18 cellular contexts compared by ENCODE assay signal in genomic region chr10:78357673-78358206, GRCh38.
DNase-seq lines count a peak whose midpoint lies in the region; TF ChIP-seq lines count a peak whose summit lies in the region.
"Had no signal": no experiment of that assay in that cellular context is flagged by ENCODE, and none has a peak within 500 bp of the region (broad histone marks: within the 10 kb centered on the region; RNA-seq: fewer than 3 reads in every experiment).

No MANE protein-coding gene starts in this region.

- DNase-seq in NCI-H2227 treated with DMSO at 0.1 percent for 48 hours (lab: John Stamatoyannopoulos, UW) (peak; percentile 19), glutamatergic neuron (no peak), neuronal stem cell (ENCODE audit: low spot score) (no peak), T-helper 2 cell (no peak), ecto neural progenitor cell (ENCODE audit: low spot score) (no peak), mesenteric fat pad (ENCODE audit: low spot score) (no peak)
- DNase-seq: BE2C; CD4-positive, alpha-beta memory T cell; DMS79 treated with DMSO at 0.1 percent for 48 hours; MG63; NCI-H1092 treated with DMSO at 0.1 percent for 48 hours; NCI-H2029 treated with DMSO at 0.1 percent for 48 hours; NCI-H226; NCI-H526; PC-3 had no signal

- H3K27ac ChIP-seq in HUES48 (ENCODE audit: low read depth, low read length) (peak overlapping the region; percentile 26), neuronal stem cell (replicated peaks; ENCODE audit: low read length) (peak overlapping the region; percentile 90)
- H3K27ac ChIP-seq: HL-60, SJSA1 had no signal

- H3K36me3 Mint-ChIP-seq in glutamatergic neuron (ENCODE audit: unreplicated experiment) = no peaks in the 10 kb centered on the region
- H3K36me3 Mint-ChIP-seq: CD4-positive, alpha-beta memory T cell had no signal

- peak overlapping the region; percentile 83 for H2BK5ac ChIP-seq in neuronal stem cell (ENCODE audit: low read length)

- H3K18ac ChIP-seq in neuronal stem cell (ENCODE audit: low read length) = peak overlapping the region; percentile 89

- H3K27me3 ChIP-seq in HUES48 (ENCODE audit: control insufficient read depth, insufficient read depth, low read length) (peaks cover 2% of the 10 kb centered on the region; the same call in 1 of the 2 replicates), neuronal stem cell (ENCODE audit: control insufficient read depth in 3 of 3, insufficient read depth in 3 of 3, low read depth in 1 of 3, low read length in 3 of 3) (peaks cover 0 to 3% (median 0%) of the 10 kb centered on the region in 3 experiments)
- H3K27me3 ChIP-seq: BE2C, MG63, SJSA1 had no signal

- no peak overlapping the region for H2AFZ ChIP-seq in neuronal stem cell (ENCODE audit: low read length)

- H3K4me3 ChIP-seq in HUES48 (ENCODE audit: low read depth, low read length) = no peak overlapping the region
- H3K4me3 ChIP-seq in neuronal stem cell (ENCODE audit: low read length in 2 of 2) = no peak overlapping the region
- H3K4me3 ChIP-seq: MG63, SJSA1 had no signal

- peaks cover 22% of the 10 kb centered on the region for H3K4me1 ChIP-seq in HUES48 (ENCODE audit: control insufficient read depth, insufficient read depth, low read length)
- peaks cover 17 to 45% of the 10 kb centered on the region in 2 donors for H3K4me1 ChIP-seq in neuronal stem cell (ENCODE audit: control insufficient read depth in 2 of 2, insufficient read depth in 1 of 2, low read depth in 1 of 2, low read length in 2 of 2)

- H2BK12ac ChIP-seq in neuronal stem cell (ENCODE audit: low read length) = no peak overlapping the region

- H3K79me1 ChIP-seq in neuronal stem cell (ENCODE audit: low read depth, low read length) = no peaks in the 10 kb centered on the region

- H2BK15ac ChIP-seq in neuronal stem cell (ENCODE audit: low read length) = no peak overlapping the region

- no peak for TF ChIP-seq CTCF in glutamatergic neuron (IDR thresholded peaks at IDR 0.05; ENCODE audit: partially characterized antibody, unreplicated experiment)

- H4K8ac ChIP-seq in neuronal stem cell (ENCODE audit: low read depth, low read length) = no peak overlapping the region

- no peak overlapping the region for H3K14ac ChIP-seq in neuronal stem cell (ENCODE audit: low read length)

- H3K9me3 ChIP-seq in HUES48 (ENCODE audit: control insufficient read depth, insufficient read depth, low read length) (no peaks in the 10 kb centered on the region), neuronal stem cell (replicated peaks in 1 of 2; ENCODE audit: control insufficient read depth in 2 of 2, insufficient read depth in 1 of 2, low read depth in 1 of 2, low read length in 2 of 2) (no peaks in the 10 kb centered on the region)
- H3K9me3 ChIP-seq: BE2C, MG63, SJSA1 had no signal

- H3K9ac ChIP-seq in HUES48 (ENCODE audit: low read depth, low read length) = no peak overlapping the region
- no peak overlapping the region for H3K9ac ChIP-seq in neuronal stem cell (ENCODE audit: low read depth, low read length, poor library complexity)

- H2BK120ac ChIP-seq in neuronal stem cell (ENCODE audit: low read depth, low read length) = peak overlapping the region; percentile 78

- WGBS in neuronal stem cell (ENCODE audit: extremely low coverage in 2 of 2, insufficient read length in 2 of 2, insufficient replicate concordance in 1 of 2), 2 donors = no CpG with 5 or more reads among the region's 6 CpGs

- no peak overlapping the region for H4K91ac ChIP-seq in neuronal stem cell (ENCODE audit: low read depth, low read length, poor library complexity)

- H3K4me2 ChIP-seq in neuronal stem cell (ENCODE audit: insufficient read depth, low read length, poor library complexity, severe bottlenecking) = no peak overlapping the region

- H3K4me3 Mint-ChIP-seq in glutamatergic neuron (ENCODE audit: unreplicated experiment) = peak overlapping the region; percentile 57

- H3K4ac ChIP-seq in neuronal stem cell (ENCODE audit: low read length) = peak overlapping the region; percentile 2

- H2AK5ac ChIP-seq in neuronal stem cell (ENCODE audit: low read depth, low read length) = peak overlapping the region; percentile 17

- peak overlapping the region; percentile 49 for H3K27ac Mint-ChIP-seq in glutamatergic neuron (ENCODE audit: unreplicated experiment)
- H3K27ac Mint-ChIP-seq: CD4-positive, alpha-beta memory T cell had no signal

- peaks cover 10% of the 10 kb centered on the region for H3K27me3 Mint-ChIP-seq in glutamatergic neuron (ENCODE audit: unreplicated experiment)

- no peak overlapping the region for H3K23ac ChIP-seq in neuronal stem cell (ENCODE audit: low read depth, low read length, poor library complexity)

- H3K36me3 ChIP-seq in HUES48 (ENCODE audit: control insufficient read depth, insufficient read depth, low read length) (no peaks in the 10 kb centered on the region), neuronal stem cell (replicated peaks in 1 of 2; ENCODE audit: control insufficient read depth in 2 of 2, insufficient read depth in 2 of 2, low read length in 2 of 2) (no peaks in the 10 kb centered on the region)
- H3K36me3 ChIP-seq: BE2C, MG63, SJSA1 had no signal

- H3K4me1 Mint-ChIP-seq in glutamatergic neuron (ENCODE audit: low read depth, unreplicated experiment) = peaks cover 19% of the 10 kb centered on the region

- peaks cover 4% of the 10 kb centered on the region for H3K9me3 Mint-ChIP-seq in glutamatergic neuron (ENCODE audit: unreplicated experiment)
- H3K9me3 Mint-ChIP-seq: CD4-positive, alpha-beta memory T cell had no signal
